17 cellular contexts compared by ENCODE assay signal in the genomic region with DNA sequence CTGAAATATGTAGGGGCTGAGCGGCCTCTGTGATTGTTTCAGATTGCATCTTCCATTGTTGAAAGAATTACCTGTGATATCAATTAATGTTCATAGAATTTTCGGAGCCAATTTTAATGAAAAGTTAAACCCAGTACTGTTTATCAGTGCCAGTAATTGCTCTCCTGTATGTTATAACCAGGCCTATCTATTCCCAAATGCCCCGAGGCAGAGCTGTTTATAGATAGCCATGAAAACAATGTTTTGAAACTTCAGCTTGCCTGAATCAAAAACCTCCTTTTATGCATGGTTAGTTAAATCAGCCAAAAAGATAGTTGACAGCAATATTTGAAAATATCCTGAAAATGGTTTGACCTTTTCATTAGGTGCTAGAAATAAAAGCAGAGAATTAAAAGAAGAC. TPM values are rescaled to one million over a fixed set of nuclear protein-coding genes. Genes with fewer than 3 reads are reported as not detected.
DNase-seq lines count a peak whose midpoint lies in the region; ATAC-seq, FAIRE-seq and TF ChIP-seq lines count a peak whose summit lies in the region.
"Had no signal": no experiment of that assay in that cellular context is flagged by ENCODE, and none has a peak within 500 bp of the region (broad histone marks: within the 10 kb centered on the region; RNA-seq: fewer than 3 reads in every experiment).

No MANE protein-coding gene starts in this region.

- H3K9ac ChIP-seq in BLaER1 = no peak overlapping the region
- no peak overlapping the region for H3K9ac ChIP-seq in HUES48 (ENCODE audit: low read depth, low read length)

- TF ChIP-seq CTCF in mesothelial cell of epicardium (IDR thresholded peaks at IDR 0.05; ENCODE audit: unreplicated experiment) (no peak), stomach (IDR thresholded peaks at IDR 0.05) (no peak), pancreas (IDR thresholded peaks at IDR 0.05) (no peak)

- in situ Hi-C loops in SK-MEL-5 (cut with HindIII; ENCODE audit: low pct_unique_long_range_greater_than_20kb, low sequenced_read_pairs) = no loop called here

- WGBS in stomach, 5 donors = 52 to 67% (median 65%) methylated on average over 3 of the region's 3 CpGs
- WGBS in pancreas, 2 donors = 63 to 68% methylated on average over 3 of the region's 3 CpGs

- H3K4me3 ChIP-seq in BLaER1 (no peak overlapping the region), HUES48 (ENCODE audit: low read depth, low read length) (no peak overlapping the region), stomach (no peak overlapping the region), pancreas (no peak overlapping the region)
- H3K4me3 ChIP-seq: SJSA1 had no signal

- H3K9me3 Mint-ChIP-seq in mesothelial cell of epicardium = peaks cover 5% of the 10 kb centered on the region
- H3K9me3 Mint-ChIP-seq: CD8-positive, alpha-beta T cell had no signal

- DNase-seq in SK-MEL-5 (ENCODE audit: low read depth, low spot score) (peak; percentile 86), mesothelial cell of epicardium (ENCODE audit: low spot score in 2 of 2, unreplicated experiment in 2 of 2) (no peak), stomach (no peak), pancreas (no peak)
- DNase-seq: ACHN; CD8-positive, alpha-beta T cell; Kasumi-1; MV-4-11; NCI-H1436 treated with DMSO at 0.1 percent for 48 hours; NCI-H446; NCI-H82; T-helper 1 cell had no signal

- no peak for TF ChIP-seq EP300 in stomach (IDR thresholded peaks at IDR 0.05)

- FAIRE-seq in pancreas (lab: Jason Lieb, UNC) = no peak

- no peaks in the 10 kb centered on the region for H3K27me3 Mint-ChIP-seq in mesothelial cell of epicardium (ENCODE audit: low read depth)
- H3K27me3 Mint-ChIP-seq: B cell had no signal

- H3K27ac Mint-ChIP-seq in mesothelial cell of epicardium = peak overlapping the region; percentile 11
- H3K27ac Mint-ChIP-seq: B cell; CD8-positive, alpha-beta T cell had no signal

- H3K4me1 ChIP-seq in BLaER1 (peaks cover 25% of the 10 kb centered on the region), HUES48 (ENCODE audit: control insufficient read depth, insufficient read depth, low read length) (peaks cover 14% of the 10 kb centered on the region), stomach (no peaks in the 10 kb centered on the region), pancreas (no peaks in the 10 kb centered on the region)
- H3K4me1 ChIP-seq: SJSA1 had no signal

- H3K4me2 ChIP-seq in BLaER1 = peak overlapping the region; percentile 13; the same call in 1 of the 2 replicates

- intact Hi-C loops in stomach (cut with DNase I; ENCODE audit: low total_unique reads) = no loop called here
- intact Hi-C loops in pancreas (cut with DNase I) = no loop called here

- H3K27ac ChIP-seq in BLaER1 (no peak overlapping the region), HUES48 (ENCODE audit: low read depth, low read length) (peak overlapping the region; percentile 46), stomach (no peak overlapping the region), pancreas (no peak overlapping the region)
- H3K27ac ChIP-seq: SJSA1 had no signal

- H3K4me1 Mint-ChIP-seq in mesothelial cell of epicardium = peaks cover 11% of the 10 kb centered on the region

- no peak overlapping the region for H3K4me3 Mint-ChIP-seq in mesothelial cell of epicardium
- H3K4me3 Mint-ChIP-seq: B cell; CD8-positive, alpha-beta T cell had no signal

- TF ChIP-seq POLR2A in stomach (IDR thresholded peaks at IDR 0.05) = no peak

- ATAC-seq in GM18867 (IDR thresholded peaks at IDR 0.05; ENCODE audit: unreplicated experiment) = no peak
- no peak for ATAC-seq in pancreas
- ATAC-seq: CD8-positive, alpha-beta T cell had no signal

- H3K36me3 ChIP-seq in BLaER1 (no peaks in the 10 kb centered on the region), HUES48 (ENCODE audit: control insufficient read depth, insufficient read depth, low read length) (no peaks in the 10 kb centered on the region), stomach (no peaks in the 10 kb centered on the region), pancreas (no peaks in the 10 kb centered on the region)
- H3K36me3 ChIP-seq: SJSA1 had no signal

- no peaks in the 10 kb centered on the region for H3K9me3 ChIP-seq in BLaER1
- H3K9me3 ChIP-seq in HUES48 (ENCODE audit: control insufficient read depth, insufficient read depth, low read length) = no peaks in the 10 kb centered on the region
- no peaks in the 10 kb centered on the region for H3K9me3 ChIP-seq in stomach
- H3K9me3 ChIP-seq in pancreas = no peaks in the 10 kb centered on the region
- H3K9me3 ChIP-seq: SJSA1 had no signal

- no peaks in the 10 kb centered on the region for H4K20me1 ChIP-seq in BLaER1

- H3K27me3 ChIP-seq in BLaER1 (no peaks in the 10 kb centered on the region), HUES48 (ENCODE audit: control insufficient read depth, insufficient read depth, low read length) (no peaks in the 10 kb centered on the region), stomach (no peaks in the 10 kb centered on the region), pancreas (no peaks in the 10 kb centered on the region)
- H3K27me3 ChIP-seq: SJSA1 had no signal

- H3K36me3 Mint-ChIP-seq in mesothelial cell of epicardium = no peaks in the 10 kb centered on the region
- H3K36me3 Mint-ChIP-seq: CD8-positive, alpha-beta T cell had no signal

RNA-seq across cellular contexts. Expression of gene HDAC9, which starts 50.1 kb away (rescaled TPM):
- 19.9 and 20.3 TPM in 2 replicates for total RNA-seq in SK-MEL-5 (2014; rRNA removed; shearing (Covaris generic))
- 8.6 and 13.3 TPM in 2 replicates for polyA plus RNA-seq in SK-MEL-5 (2015; cell fraction: cytosol; rRNA removed)
- 13.1 and 13.4 TPM in 2 replicates for polyA plus RNA-seq in SK-MEL-5 (2015; cell fraction: nucleus; rRNA removed)
- total RNA-seq in mesothelial cell of epicardium = 32.2 to 37.4 TPM (median 35.9 TPM) in 3 replicates
- total RNA-seq in stomach = 10 to 100 TPM in 4 of 5 donors, 1 to 10 TPM in 1; 3.5 to 60.0 (median 22.2) TPM
- 1 to 10 TPM; 1.4 to 2.6 (median 2.0) TPM for polyA plus RNA-seq in stomach
- total RNA-seq in pancreas = 10 to 100 TPM in 1 of 6 donors, 1 to 10 TPM in 5; 1.3 to 12.3 (median 3.5) TPM
- polyA plus RNA-seq in pancreas = 1 to 10 TPM; 1.5 to 4.8 TPM
